ENCODE assay signal across 17 cellular contexts in genomic region chr15:95563634-95564033, GRCh38.
DNase-seq lines count a peak whose midpoint lies in the region; ATAC-seq, FAIRE-seq and TF ChIP-seq lines count a peak whose summit lies in the region.
"Had no signal": no experiment of that assay in that cellular context is flagged by ENCODE, and none has a peak within 500 bp of the region (broad histone marks: within the 10 kb centered on the region; RNA-seq: fewer than 3 reads in every experiment).

No MANE protein-coding gene starts in this region.

- H3K9me1 ChIP-seq in K562 (ENCODE audit: control insufficient read depth, insufficient read depth, low read length) = no peaks in the 10 kb centered on the region

- DNase-seq in MCF 10A (ENCODE audit: unreplicated experiment) (peak; percentile 49), breast epithelium (ENCODE audit: low spot score in 2 of 2) (no peak), K562 (ENCODE audit: extremely low read depth in 1 of 4, low spot score in 3 of 4) (no peak), islet precursor cell (peak; percentile 62), type B pancreatic cell (ENCODE audit: extremely low spot score, unreplicated experiment) (no peak), hypothalamus (lab: John Stamatoyannopoulos, UW) (no peak)
- no peak for DNase-seq in activated CD4-positive, alpha-beta T cell treated with anti-CD3 and anti-CD28 coated beads for 36 hours
- DNase-seq: CD4-positive, CD25-positive, alpha-beta regulatory T cell; DMS153; DND-41; GDM1; HCEC 1CT had no signal

- TF ChIP-seq EP300 in K562 (IDR thresholded peaks at IDR 0.05; ENCODE audit: low read length) = no peak

- TF ChIP-seq CTCF in MCF 10A (IDR thresholded peaks at IDR 0.05; ENCODE audit: unreplicated experiment) (no peak), breast epithelium (IDR thresholded peaks at IDR 0.05) (no peak), K562 (IDR thresholded peaks at IDR 0.05 in 2 of 3, conservative IDR thresholded peaks at IDR 0.05 in 1 of 3; ENCODE audit: insufficient read depth in 2 of 3, low read depth in 1 of 3, low read length in 3 of 3) (no peak), type B pancreatic cell (conservative IDR thresholded peaks at IDR 0.05) (no peak)

- H2AFZ ChIP-seq in K562 (ENCODE audit: low read depth, low read length) = no peak overlapping the region

- H3K9me3 Mint-ChIP-seq in MCF 10A (ENCODE audit: unreplicated experiment) = no peaks in the 10 kb centered on the region
- H3K9me3 Mint-ChIP-seq in type B pancreatic cell = peaks cover 9% of the 10 kb centered on the region
- no peaks in the 10 kb centered on the region for H3K9me3 Mint-ChIP-seq in activated CD4-positive, alpha-beta T cell treated with anti-CD3 and anti-CD28 coated beads for 36 hours (ENCODE audit: low read depth)

- CTCF ChIA-PET in MCF 10A (lab: Yijun Ruan, JAX) (interaction anchor here (0.6 kb wide), 1 partner anchor 22 kb away, joined by 4 read pairs; no protein-coding TSS in a partner anchor), K562 (lab: Yijun Ruan, JAX; ENCODE audit: low intra/inter-chr PET ratio) (no interaction called here)
- CTCF ChIA-PET in activated CD4-positive, alpha-beta T cell treated with anti-CD3 and anti-CD28 coated beads for 36 hours (lab: Charles Lee) = interaction anchor here (0.6 kb wide), 1 partner anchor 72 kb away, joined by 3 read pairs; no protein-coding TSS in a partner anchor

- H3K36me3 ChIP-seq in breast epithelium = no peaks in the 10 kb centered on the region
- H3K36me3 ChIP-seq in K562 (ENCODE audit: control insufficient read depth, insufficient read depth, low read length) = no peaks in the 10 kb centered on the region
- H3K36me3 ChIP-seq: BLaER1 treated with 17β-estradiol and CSF1 and Interleukin-3, amounts not matched to agents 10 nM and 100 nM had no signal

- intact Hi-C loops in MCF 10A (cut with micrococcal nuclease) = no loop called here
- intact Hi-C loops in breast epithelium (cut with DNase I; ENCODE audit: low total_unique reads) = no loop called here
- intact Hi-C loops in K562 (cut with micrococcal nuclease) = no loop called here
- intact Hi-C loops in activated CD4-positive, alpha-beta T cell treated with anti-CD3 and anti-CD28 coated beads for 36 hours (cut with DNase I, micrococcal nuclease) = no loop called here

- H4K20me1 ChIP-seq in K562 (replicated peaks; ENCODE audit: control insufficient read depth, insufficient read depth, low read length) = no peaks in the 10 kb centered on the region
- H4K20me1 ChIP-seq: BLaER1 treated with 17β-estradiol and CSF1 and Interleukin-3, amounts not matched to agents 10 nM and 100 nM had no signal

- 12% methylated on average over 5 of the region's 5 CpGs for WGBS in K562 (ENCODE audit: insufficient coverage, low coverage, missing lambda C conversion rate)

- H3K4me1 Mint-ChIP-seq in MCF 10A (ENCODE audit: insufficient read depth, unreplicated experiment) = peaks cover 14% of the 10 kb centered on the region
- H3K4me1 Mint-ChIP-seq in type B pancreatic cell (ENCODE audit: unreplicated experiment) = peaks cover 16% of the 10 kb centered on the region
- no peaks in the 10 kb centered on the region for H3K4me1 Mint-ChIP-seq in activated CD4-positive, alpha-beta T cell treated with anti-CD3 and anti-CD28 coated beads for 36 hours
- H3K4me1 Mint-ChIP-seq: CD4-positive, CD25-positive, alpha-beta regulatory T cell had no signal

- TF ChIP-seq POLR2A in breast epithelium (IDR thresholded peaks at IDR 0.05) (no peak), K562 (conservative IDR thresholded peaks at IDR 0.05) (no peak)

- H3K4me3 Mint-ChIP-seq in MCF 10A (ENCODE audit: unreplicated experiment) (no peak overlapping the region), type B pancreatic cell (no peak overlapping the region)
- H3K4me3 Mint-ChIP-seq in activated CD4-positive, alpha-beta T cell treated with anti-CD3 and anti-CD28 coated beads for 36 hours = no peak overlapping the region
- H3K4me3 Mint-ChIP-seq: CD4-positive, CD25-positive, alpha-beta regulatory T cell had no signal

- no peak overlapping the region for H3K4me2 ChIP-seq in K562 (ENCODE audit: insufficient read depth, low read length)
- H3K4me2 ChIP-seq: BLaER1 treated with 17β-estradiol and CSF1 and Interleukin-3, amounts not matched to agents 10 nM and 100 nM had no signal

- no peaks in the 10 kb centered on the region for H3K27me3 ChIP-seq in breast epithelium
- no peaks in the 10 kb centered on the region for H3K27me3 ChIP-seq in K562 (ENCODE audit: control insufficient read depth in 2 of 2, insufficient read depth in 2 of 2, low read length in 2 of 2)
- H3K27me3 ChIP-seq: BLaER1 treated with 17β-estradiol and CSF1 and Interleukin-3, amounts not matched to agents 10 nM and 100 nM had no signal

- H3K36me3 Mint-ChIP-seq in MCF 10A (ENCODE audit: insufficient read depth, unreplicated experiment) (no peaks in the 10 kb centered on the region), type B pancreatic cell (no peaks in the 10 kb centered on the region)
- no peaks in the 10 kb centered on the region for H3K36me3 Mint-ChIP-seq in activated CD4-positive, alpha-beta T cell treated with anti-CD3 and anti-CD28 coated beads for 36 hours (ENCODE audit: low read depth)

- in situ Hi-C loops in K562 (cut with MboI) = no loop called here

- H3K79me2 ChIP-seq in K562 (ENCODE audit: control insufficient read depth, insufficient read depth, low read length) = no peaks in the 10 kb centered on the region

- H3K27ac ChIP-seq in breast epithelium (no peak overlapping the region), K562 (ENCODE audit: extremely low read depth, low read depth, low read length) (no peak overlapping the region)
- H3K27ac ChIP-seq: 22Rv1; BLaER1 treated with 17β-estradiol and CSF1 and Interleukin-3, amounts not matched to agents 10 nM and 100 nM; HL-60 had no signal

- H3K4me1 ChIP-seq in breast epithelium (no peaks in the 10 kb centered on the region), K562 (replicated peaks in 1 of 2; ENCODE audit: control insufficient read depth in 2 of 2, insufficient read depth in 2 of 2, low read length in 2 of 2) (peaks cover 0 to 9% of the 10 kb centered on the region in 2 experiments; a peak in 2 of 5 replicates)
- H3K4me1 ChIP-seq: BLaER1 treated with 17β-estradiol and CSF1 and Interleukin-3, amounts not matched to agents 10 nM and 100 nM had no signal

- BruUV-seq in MCF 10A (replicated peaks; lab: Mats Ljungman, UMichigan) (no TSS peak), K562 (replicated peaks; lab: Mats Ljungman, UMichigan) (no TSS peak)

- no peaks in the 10 kb centered on the region for H3K9me3 ChIP-seq in breast epithelium
- no peaks in the 10 kb centered on the region for H3K9me3 ChIP-seq in K562 (replicated peaks; ENCODE audit: control insufficient read depth, insufficient read depth, low read depth, low read length)
- H3K9me3 ChIP-seq: BLaER1 treated with 17β-estradiol and CSF1 and Interleukin-3, amounts not matched to agents 10 nM and 100 nM had no signal

- no peak overlapping the region for H3K9ac ChIP-seq in K562 (ENCODE audit: insufficient read depth in 1 of 2, low read depth in 2 of 2, low read length in 2 of 2)
- H3K9ac ChIP-seq: BLaER1 treated with 17β-estradiol and CSF1 and Interleukin-3, amounts not matched to agents 10 nM and 100 nM had no signal

- POLR2A ChIA-PET in MCF 10A (lab: Yijun Ruan, JAX) = no interaction called here
- POLR2A ChIA-PET in K562 (lab: Yijun Ruan, JAX) = no interaction called here
- POLR2A ChIA-PET in activated CD4-positive, alpha-beta T cell treated with anti-CD3 and anti-CD28 coated beads for 36 hours (lab: Charles Lee) = no interaction called here

- TF ChIP-seq RAD21 in K562 (CRISPR knock-in tag; conservative IDR thresholded peaks at IDR 0.05 in 1 of 2, IDR thresholded peaks at IDR 0.05 in 1 of 2) = no peak

- no peak for FAIRE-seq in K562 (lab: Jason Lieb, UNC)
- FAIRE-seq: GM12892 had no signal

- H3K4me3 ChIP-seq in breast epithelium = no peak overlapping the region
- no peak overlapping the region for H3K4me3 ChIP-seq in K562
- H3K4me3 ChIP-seq: BLaER1 treated with 17β-estradiol and CSF1 and Interleukin-3, amounts not matched to agents 10 nM and 100 nM had no signal

- no peaks in the 10 kb centered on the region for H3K27me3 Mint-ChIP-seq in MCF 10A (ENCODE audit: insufficient read depth, unreplicated experiment)
- no peaks in the 10 kb centered on the region for H3K27me3 Mint-ChIP-seq in type B pancreatic cell
- peaks cover 14% of the 10 kb centered on the region for H3K27me3 Mint-ChIP-seq in activated CD4-positive, alpha-beta T cell treated with anti-CD3 and anti-CD28 coated beads for 36 hours
- H3K27me3 Mint-ChIP-seq: CD4-positive, CD25-positive, alpha-beta regulatory T cell had no signal

- H3K27ac Mint-ChIP-seq in MCF 10A (ENCODE audit: low read depth, unreplicated experiment) (peak overlapping the region; percentile 52), type B pancreatic cell (peak overlapping the region; percentile 35)
- no peak overlapping the region for H3K27ac Mint-ChIP-seq in activated CD4-positive, alpha-beta T cell treated with anti-CD3 and anti-CD28 coated beads for 36 hours
- H3K27ac Mint-ChIP-seq: CD4-positive, CD25-positive, alpha-beta regulatory T cell had no signal

- ATAC-seq in K562 (no peak), HG03442 (IDR thresholded peaks at IDR 0.05; ENCODE audit: unreplicated experiment) (no peak)
- ATAC-seq in activated CD4-positive, alpha-beta T cell treated with anti-CD3 and anti-CD28 coated beads for 36 hours = no peak

TF ChIP-seq in K562, 482 proteins besides CTCF, POLR2A, EP300 and RAD21:
- 0 out of 2 replicates have a peak, but pooled peaks have one; percentile 21 for TF ChIP-seq ZNF316 (IDR thresholded peaks at IDR 0.05)
- TF ChIP-seq ZNF146 (CRISPR knock-in tag; IDR thresholded peaks at IDR 0.05; ENCODE audit: unreplicated experiment) = no peak

Comparison
In these comparisons a context has a peak if more than half of its experiments do, and no peak if none do; other contexts are left out.
1. DNase-seq: peak in MCF 10A (single experiment) and islet precursor cell (single experiment); none in breast epithelium (0 of 2), K562 (0 of 4), type B pancreatic cell (single experiment), activated CD4-positive, alpha-beta T cell treated with anti-CD3 and anti-CD28 coated beads for 36 hours (single experiment) and hypothalamus (0 of 51).